10 cellular contexts compared by ENCODE assay signal in the genomic region with DNA sequence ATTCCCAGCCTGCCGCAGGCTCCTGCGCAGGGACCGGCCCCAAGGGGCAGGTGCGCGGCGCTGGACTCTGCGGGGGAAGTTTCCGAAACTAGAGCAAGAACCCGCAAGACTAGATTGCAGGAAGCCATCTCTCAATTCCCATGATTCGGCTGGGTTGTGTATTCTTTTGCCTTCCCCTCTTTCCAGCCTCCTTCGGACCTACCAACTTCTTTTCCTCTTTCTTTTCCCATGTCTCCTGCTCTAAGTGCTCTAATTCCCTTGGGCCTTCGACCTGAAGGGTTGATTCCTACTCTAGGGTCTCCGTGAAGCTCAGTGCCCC. TPM values are rescaled to one million over a fixed set of nuclear protein-coding genes. Genes with fewer than 3 reads are reported as not detected.
DNase-seq lines count a peak whose midpoint lies in the region; ATAC-seq, FAIRE-seq and TF ChIP-seq lines count a peak whose summit lies in the region.
"Had no signal": no experiment of that assay in that cellular context is flagged by ENCODE, and none has a peak within 500 bp of the region (broad histone marks: within the 10 kb centered on the region; RNA-seq: fewer than 3 reads in every experiment).

No MANE protein-coding gene starts in this region.

- no peak for DNase-seq in activated CD4-positive, alpha-beta T cell treated with anti-CD3 and anti-CD28 coated beads, Interleukin-2, amount 10 ng/mL, durations not matched to agents 24 days and 14 days
- no peak for DNase-seq in activated CD4-positive, alpha-beta T cell treated with anti-CD3 and anti-CD28 coated beads for 1 hour
- DNase-seq in K562 (ENCODE audit: extremely low read depth in 1 of 4, low spot score in 3 of 4): no peak
- DNase-seq in lower leg skin (ENCODE audit: low spot score in 2 of 2): no peak
- no peak for DNase-seq in thoracic aorta (ENCODE audit: low spot score)
- no peak for DNase-seq in NOMO-1 treated with DMSO at 0.1 percent for 48 hours (lab: John Stamatoyannopoulos, UW; ENCODE audit: unreplicated experiment)
- DNase-seq in NCI-H345 (lab: John Stamatoyannopoulos, UW): no peak
- DNase-seq in activated effector memory CD4-positive, alpha-beta T cell treated with Interleukin-2 at 50 U/mL for 16 hours: no peak
- DNase-seq: BE2C had no signal

- H3K4me1 ChIP-seq in K562 (replicated peaks in 1 of 2; ENCODE audit: control insufficient read depth in 2 of 2, insufficient read depth in 2 of 2, low read length in 2 of 2) (peaks cover 12 to 13% of the 10 kb centered on the region in 2 experiments; a peak in 4 of 5 replicates), thoracic aorta (ENCODE audit: control insufficient read depth in 1 of 2, low read depth in 2 of 2) (peaks cover 0 to 7% of the 10 kb centered on the region in 2 donors)
- H3K4me1 ChIP-seq: BE2C had no signal

- H3K79me2 ChIP-seq in K562 (ENCODE audit: control insufficient read depth, insufficient read depth, low read length): no peaks in the 10 kb centered on the region

- ATAC-seq in K562 (no peak), thoracic aorta (ENCODE audit: insufficient number of reproducible peaks, low FRiP score, low read depth) (no peak)

- H4K20me1 ChIP-seq in K562 (replicated peaks; ENCODE audit: control insufficient read depth, insufficient read depth, low read length): no peaks in the 10 kb centered on the region

- in situ Hi-C loops in K562 (cut with MboI): no loop called here

- H3K9ac ChIP-seq in K562 (ENCODE audit: insufficient read depth in 1 of 2, low read depth in 2 of 2, low read length in 2 of 2): peak overlapping the region; percentile 50 to 89

- H3K4me3 ChIP-seq in K562 (peak overlapping the region; percentile 51), lower leg skin (ENCODE audit: low read depth, poor library complexity, severe bottlenecking) (peak overlapping the region; percentile 45), thoracic aorta (peak overlapping the region; percentile 85)

- TF ChIP-seq CTCF in K562 (IDR thresholded peaks at IDR 0.05 in 2 of 3, conservative IDR thresholded peaks at IDR 0.05 in 1 of 3; ENCODE audit: insufficient read depth in 2 of 3, low read depth in 1 of 3, low read length in 3 of 3) (no peak), lower leg skin (IDR thresholded peaks at IDR 0.05) (no peak), thoracic aorta (IDR thresholded peaks at IDR 0.05) (no peak)

- no peaks in the 10 kb centered on the region for H3K36me3 ChIP-seq in K562 (ENCODE audit: control insufficient read depth, insufficient read depth, low read length)
- H3K36me3 ChIP-seq in thoracic aorta: no peaks in the 10 kb centered on the region
- H3K36me3 ChIP-seq: BE2C had no signal

- no peak overlapping the region for H3K27ac Mint-ChIP-seq in activated CD4-positive, alpha-beta T cell treated with anti-CD3 and anti-CD28 coated beads, Interleukin-2, amount 10 ng/mL, durations not matched to agents 24 days and 14 days

- no peaks in the 10 kb centered on the region for H3K9me3 Mint-ChIP-seq in activated CD4-positive, alpha-beta T cell treated with anti-CD3 and anti-CD28 coated beads, Interleukin-2, amount 10 ng/mL, durations not matched to agents 24 days and 14 days

- no TSS peak for BruUV-seq in K562 (replicated peaks; lab: Mats Ljungman, UMichigan)

- H3K4me2 ChIP-seq in K562 (ENCODE audit: insufficient read depth, low read length): peak overlapping the region; percentile 74

- no peak for TF ChIP-seq RAD21 in K562 (CRISPR knock-in tag; conservative IDR thresholded peaks at IDR 0.05 in 1 of 2, IDR thresholded peaks at IDR 0.05 in 1 of 2)

- peaks cover 40% of the 10 kb centered on the region for H3K27me3 Mint-ChIP-seq in activated CD4-positive, alpha-beta T cell treated with anti-CD3 and anti-CD28 coated beads, Interleukin-2, amount 10 ng/mL, durations not matched to agents 24 days and 14 days

- 0% methylated on average over 8 of the region's 13 CpGs for WGBS in K562 (ENCODE audit: insufficient coverage, low coverage, missing lambda C conversion rate)
- 0 to 35% methylated on average over 11 to 13 of the region's 13 CpGs for WGBS in lower leg skin, 2 donors

- CTCF ChIA-PET in K562 (lab: Yijun Ruan, JAX; ENCODE audit: low intra/inter-chr PET ratio): no interaction called here

- H3K27me3 ChIP-seq in K562 (ENCODE audit: control insufficient read depth in 2 of 2, insufficient read depth in 2 of 2, low read length in 2 of 2) (peaks cover 0 to 7% of the 10 kb centered on the region in 2 experiments; a peak in 2 of 5 replicates), thoracic aorta (replicated peaks; ENCODE audit: insufficient read depth) (no peaks in the 10 kb centered on the region)

- H3K27ac ChIP-seq in K562 (ENCODE audit: extremely low read depth, low read depth, low read length) (peak overlapping the region; percentile 70), thoracic aorta (peak overlapping the region; percentile 86 to 90)

- FAIRE-seq in K562 (lab: Jason Lieb, UNC): no peak
- FAIRE-seq: TTC549 had no signal

- TF ChIP-seq POLR2A in K562 (conservative IDR thresholded peaks at IDR 0.05): no peak
- no peak for TF ChIP-seq POLR2A in lower leg skin (IDR thresholded peaks at IDR 0.05)

- H2AFZ ChIP-seq in K562 (ENCODE audit: low read depth, low read length): peak overlapping the region; percentile 75

- H3K36me3 Mint-ChIP-seq in activated CD4-positive, alpha-beta T cell treated with anti-CD3 and anti-CD28 coated beads, Interleukin-2, amount 10 ng/mL, durations not matched to agents 24 days and 14 days (ENCODE audit: low read depth): no peaks in the 10 kb centered on the region

- POLR2A ChIA-PET in K562 (lab: Yijun Ruan, JAX): interaction anchor here (0.6 kb wide), 1 partner anchor 322 kb away, joined by 3 read pairs; no protein-coding TSS in a partner anchor

- no peaks in the 10 kb centered on the region for H3K9me3 ChIP-seq in K562 (replicated peaks; ENCODE audit: control insufficient read depth, insufficient read depth, low read depth, low read length)
- H3K9me3 ChIP-seq in thoracic aorta: no peaks in the 10 kb centered on the region
- H3K9me3 ChIP-seq: BE2C had no signal

- intact Hi-C loops in activated CD4-positive, alpha-beta T cell treated with anti-CD3 and anti-CD28 coated beads, Interleukin-2, amount 10 ng/mL, durations not matched to agents 24 days and 14 days (cut with micrococcal nuclease): no loop called here
- intact Hi-C loops in K562 (cut with micrococcal nuclease): no loop called here
- intact Hi-C loops in lower leg skin (cut with DNase I; ENCODE audit: low total_unique reads): no loop called here

- peak overlapping the region; percentile 73 for H3K4me3 Mint-ChIP-seq in activated CD4-positive, alpha-beta T cell treated with anti-CD3 and anti-CD28 coated beads, Interleukin-2, amount 10 ng/mL, durations not matched to agents 24 days and 14 days

- TF ChIP-seq EP300 in K562 (IDR thresholded peaks at IDR 0.05; ENCODE audit: low read length): no peak

- H3K9me1 ChIP-seq in K562 (ENCODE audit: control insufficient read depth, insufficient read depth, low read length): no peaks in the 10 kb centered on the region

- H3K4me1 Mint-ChIP-seq in activated CD4-positive, alpha-beta T cell treated with anti-CD3 and anti-CD28 coated beads, Interleukin-2, amount 10 ng/mL, durations not matched to agents 24 days and 14 days: peaks cover 3% of the 10 kb centered on the region

TF ChIP-seq in K562, 482 proteins besides CTCF, POLR2A, EP300 and RAD21:
- no peak for TF ChIP-seq MAZ (CRISPR knock-in tag; conservative IDR thresholded peaks at IDR 0.05 in 1 of 2, IDR thresholded peaks at IDR 0.05 in 1 of 2)
- no peak for TF ChIP-seq FOXM1 (IDR thresholded peaks at IDR 0.05; ENCODE audit: low read depth)
- no peak for TF ChIP-seq FOXM1 (CRISPR knock-in tag; IDR thresholded peaks at IDR 0.05; ENCODE audit: low read depth)
- 0 out of 2 replicates have a peak, but pooled peaks have one; percentile 26 for TF ChIP-seq GABPA (tag; conservative IDR thresholded peaks at IDR 0.05; ENCODE audit: low read depth)

RNA-seq across cellular contexts. Expression of a gene that starts 0.6 kb away (rescaled TPM):
- total RNA-seq in activated CD4-positive, alpha-beta T cell treated with anti-CD3 and anti-CD28 coated beads, Interleukin-2, amount 10 ng/mL, durations not matched to agents 24 days and 14 days: 0.05 and 0.26 TPM in 2 replicates
- 2.5 and 2.9 TPM in 2 replicates for total RNA-seq in K562 (2011; cell fraction: chromatin; rRNA removed; ENCODE audit: low replicate concordance)
- total RNA-seq in K562 (2011; cell fraction: nucleolus; rRNA removed): 1.2 and 2.2 TPM in 2 replicates
- 2.3 and 2.4 TPM in 2 replicates for total RNA-seq in K562 (2011; cell fraction: nucleoplasm; rRNA removed)
- total RNA-seq in K562 (2014; rRNA removed) (1.00 and 1.1 TPM in 2 replicates), K562 (2014; rRNA removed; fragmentation: Illumina TruSeq; extraction: Trizol) (1.1 and 1.2 TPM in 2 replicates), K562 (2015; rRNA removed; fragmentation: Illumina TruSeq; extraction: Trizol) (1.6 and 1.8 TPM in 2 replicates), K562 (2021) (1.4 and 1.8 TPM in 2 replicates), lower leg skin (10 to 100 TPM in 1 of 4 donors, 1 to 10 TPM in 3; 4.9 to 20.1 (median 8.1) TPM), thoracic aorta (1 to 10 TPM; 5.0 to 5.9 TPM)
- polyA plus RNA-seq in K562 (2011; rRNA removed) (0.96 and 1.0 TPM in 2 replicates), K562 (2014; fragmentation: Illumina TruSeq; extraction: Trizol) (1.3 and 1.6 TPM in 2 replicates), K562 (2014; fragmentation: Nextera tagmentation; extraction: Ambion mirVana) (under 1 TPM; 0.28 to 0.42 TPM), K562 (2014; rRNA removed) (0.49 and 0.85 TPM in 2 replicates)
- 0.52 and 0.66 TPM in 2 replicates for polyA plus RNA-seq in K562 (2011; cell fraction: cytosol; rRNA removed)
- 1.6 and 2.6 TPM in 2 replicates for polyA plus RNA-seq in K562 (2011; cell fraction: nucleus; rRNA removed)
- 1.5 and 2.1 TPM in 2 replicates for polyA plus RNA-seq in K562 (2012)
- 2.0 and 4.8 TPM in 2 replicates for polyA minus RNA-seq in K562 (2011; rRNA and poly(A)+ RNA removed)
- polyA minus RNA-seq in K562 (2011; cell fraction: cytosol; rRNA and poly(A)+ RNA removed): 4.2 TPM in 2 replicates
- 2.3 and 4.0 TPM in 2 replicates for polyA minus RNA-seq in K562 (2011; cell fraction: nucleus; rRNA and poly(A)+ RNA removed)
